29 cellular contexts compared by ENCODE assay signal in genomic region chr15:62904041-62904440, GRCh38.
"Had no signal": no experiment of that assay in that cellular context is flagged by ENCODE, and none has a peak within 500 bp of the region (broad histone marks: within the 10 kb centered on the region; RNA-seq: fewer than 3 reads in every experiment).

No MANE protein-coding gene starts in this region.

- H3K4me1 ChIP-seq: parathyroid adenoma had no signal

- H3K27ac ChIP-seq: parathyroid adenoma, psoas muscle, suprapubic skin, tibial artery had no signal

- H3K79me2 ChIP-seq: parathyroid adenoma had no signal

- H3K36me3 ChIP-seq: stomach, suprapubic skin, tibial artery had no signal

- H3K4me3 ChIP-seq: psoas muscle, smooth muscle cell, stomach, suprapubic skin, tibial artery had no signal

- ATAC-seq: left ventricle myocardium superior; psoas muscle; stimulated activated naive B cell treated with anti-CD40 and anti-IgM and Interleukin-4, amounts not matched to agents 10 μg/mL and 1 μg/mL and 100 μg/mL, for 72 hours; T-helper 17 cell; WTC11 had no signal

- DNase-seq: activated CD4-positive, alpha-beta memory T cell treated with anti-CD3 and anti-CD28 coated beads, Interleukin-2, amount 10 ng/mL, durations not matched to agents 7 days and 5 days; activated CD4-positive, alpha-beta T cell treated with anti-CD3 and anti-CD28 coated beads for 1 hour; activated CD8-positive, alpha-beta memory T cell treated with anti-CD3 and anti-CD28 coated beads, Interleukin-2, amount 50 U/mL, for 48 hours; activated gamma-delta T cell; activated naive CD4-positive, alpha-beta T cell treated with anti-CD3 and anti-CD28 coated beads, Interleukin-2, amount 10 ng/mL, durations not matched to agents 7 days and 5 days; amygdala; dermis blood vessel endothelial cell; effector CD4-positive, alpha-beta T cell; glutamatergic neuron; left ventricle myocardium superior; psoas muscle; stimulated activated CD4-positive, alpha-beta T cell treated with anti-CD3 and anti-CD28 coated beads, Interleukin-2, amount 100 ng/mL, for 24 hours; stimulated activated naive B cell treated with anti-CD40 and anti-IgM and Interleukin-4, amounts not matched to agents 10 μg/mL and 1 μg/mL and 100 μg/mL, for 72 hours; stomach; T-helper 17 cell; T1000; tibial artery had no signal

- H3K27ac Mint-ChIP-seq: activated CD4-positive, alpha-beta memory T cell treated with anti-CD3 and anti-CD28 coated beads, Interleukin-2, amount 10 ng/mL, durations not matched to agents 7 days and 5 days; activated CD4-positive, alpha-beta T cell treated with anti-CD3 and anti-CD28 coated beads, Interleukin-2, amount 10 ng/mL, durations not matched to agents 7 days and 5 days; activated naive CD4-positive, alpha-beta T cell treated with anti-CD3 and anti-CD28 coated beads, Interleukin-2, amount 10 ng/mL, durations not matched to agents 7 days and 5 days; activated T-cell treated with anti-CD3 and anti-CD28 coated beads, Interleukin-2, amount 50 U/mL, for 24 hours; stimulated activated naive B cell treated with anti-CD40 and anti-IgM and Interleukin-4, amounts not matched to agents 10 μg/mL and 1 μg/mL and 100 μg/mL, for 72 hours; T-helper 17 cell; WTC11 had no signal

- H3K9ac ChIP-seq: parathyroid adenoma had no signal

- H3K27me3 ChIP-seq: stomach, suprapubic skin, tibial artery had no signal

- H3K4me3 Mint-ChIP-seq: activated CD4-positive, alpha-beta memory T cell treated with anti-CD3 and anti-CD28 coated beads, Interleukin-2, amount 10 ng/mL, durations not matched to agents 7 days and 5 days; activated CD4-positive, alpha-beta T cell treated with anti-CD3 and anti-CD28 coated beads, Interleukin-2, amount 10 ng/mL, durations not matched to agents 7 days and 5 days; activated naive CD4-positive, alpha-beta T cell treated with anti-CD3 and anti-CD28 coated beads, Interleukin-2, amount 10 ng/mL, durations not matched to agents 7 days and 5 days; activated T-cell treated with anti-CD3 and anti-CD28 coated beads, Interleukin-2, amount 50 U/mL, for 24 hours; nephron; stimulated activated naive B cell treated with anti-CD40 and anti-IgM and Interleukin-4, amounts not matched to agents 10 μg/mL and 1 μg/mL and 100 μg/mL, for 72 hours; T-helper 17 cell; WTC11 had no signal

- H2AFZ ChIP-seq: parathyroid adenoma had no signal

- H3K27me3 Mint-ChIP-seq: activated CD4-positive, alpha-beta memory T cell treated with anti-CD3 and anti-CD28 coated beads, Interleukin-2, amount 10 ng/mL, durations not matched to agents 7 days and 5 days; activated CD4-positive, alpha-beta T cell treated with anti-CD3 and anti-CD28 coated beads, Interleukin-2, amount 10 ng/mL, durations not matched to agents 7 days and 5 days; activated T-cell treated with anti-CD3 and anti-CD28 coated beads, Interleukin-2, amount 50 U/mL, for 24 hours; stimulated activated naive B cell treated with anti-CD40 and anti-IgM and Interleukin-4, amounts not matched to agents 10 μg/mL and 1 μg/mL and 100 μg/mL, for 72 hours had no signal

- H3K36me3 Mint-ChIP-seq: activated naive CD4-positive, alpha-beta T cell treated with anti-CD3 and anti-CD28 coated beads, Interleukin-2, amount 10 ng/mL, durations not matched to agents 7 days and 5 days; stimulated activated naive B cell treated with anti-CD40 and anti-IgM and Interleukin-4, amounts not matched to agents 10 μg/mL and 1 μg/mL and 100 μg/mL, for 72 hours; WTC11 had no signal

- H3K4me1 Mint-ChIP-seq: activated CD4-positive, alpha-beta memory T cell treated with anti-CD3 and anti-CD28 coated beads, Interleukin-2, amount 10 ng/mL, durations not matched to agents 7 days and 5 days; activated CD4-positive, alpha-beta T cell treated with anti-CD3 and anti-CD28 coated beads, Interleukin-2, amount 10 ng/mL, durations not matched to agents 7 days and 5 days; activated naive CD4-positive, alpha-beta T cell treated with anti-CD3 and anti-CD28 coated beads, Interleukin-2, amount 10 ng/mL, durations not matched to agents 7 days and 5 days; stimulated activated naive B cell treated with anti-CD40 and anti-IgM and Interleukin-4, amounts not matched to agents 10 μg/mL and 1 μg/mL and 100 μg/mL, for 72 hours; T-helper 17 cell had no signal

- H3K9me3 ChIP-seq: psoas muscle, stomach, suprapubic skin, tibial artery had no signal

- FAIRE-seq: bronchial epithelial cell, colon, frontal cortex, islet of Langerhans, urothelium cell line had no signal

- H3K9me3 Mint-ChIP-seq: activated CD4-positive, alpha-beta memory T cell treated with anti-CD3 and anti-CD28 coated beads, Interleukin-2, amount 10 ng/mL, durations not matched to agents 7 days and 5 days; activated CD4-positive, alpha-beta T cell treated with anti-CD3 and anti-CD28 coated beads, Interleukin-2, amount 10 ng/mL, durations not matched to agents 7 days and 5 days; activated naive CD4-positive, alpha-beta T cell treated with anti-CD3 and anti-CD28 coated beads, Interleukin-2, amount 10 ng/mL, durations not matched to agents 7 days and 5 days; activated T-cell treated with anti-CD3 and anti-CD28 coated beads, Interleukin-2, amount 50 U/mL, for 24 hours; nephron; stimulated activated naive B cell treated with anti-CD40 and anti-IgM and Interleukin-4, amounts not matched to agents 10 μg/mL and 1 μg/mL and 100 μg/mL, for 72 hours; WTC11 had no signal

- H3K4me2 ChIP-seq: smooth muscle cell had no signal
